Comparison of ENCODE assay signal across 12 cellular contexts in genomic region chr5:55850839-55851674, GRCh38. TPM values are rescaled to one million over a fixed set of nuclear protein-coding genes. Genes with fewer than 3 reads are reported as not detected.
DNase-seq lines count a peak whose midpoint lies in the region; ATAC-seq, FAIRE-seq and TF ChIP-seq lines count a peak whose summit lies in the region.
"Had no signal": no experiment of that assay in that cellular context is flagged by ENCODE, and none has a peak within 500 bp of the region (broad histone marks: within the 10 kb centered on the region; RNA-seq: fewer than 3 reads in every experiment).

Gene IL31RA, plus strand, starts transcription at chr5:55851357. Its CDS starts 214 bp downstream, at chr5:55851571.

- POLR2A ChIA-PET in BJ (lab: Charles Lee) (interaction anchor here (0.8 kb wide), 1 partner anchor 18 kb away, joined by 4 read pairs; no protein-coding TSS in a partner anchor), IMR-90 (lab: Charles Lee; ENCODE audit: unreplicated experiment) (interaction anchor here (0.6 kb wide), 1 partner anchor 1238 kb away, joined by 3 read pairs; no protein-coding TSS in a partner anchor)

- H4K20me1 ChIP-seq in IMR-90 (ENCODE audit: insufficient read depth, low read length) (no peaks in the 10 kb centered on the region), astrocyte (ENCODE audit: insufficient read depth, low read length) (no peaks in the 10 kb centered on the region), Karpas-422 (ENCODE audit: insufficient read depth, low read depth, low read length) (no peaks in the 10 kb centered on the region)

- intact Hi-C loops in IMR-90 (cut with micrococcal nuclease) = no loop called here
- intact Hi-C loops in Right ventricle myocardium superior (cut with DNase I) = no loop called here

- 0 out of 2 replicates have a peak within 1 kb of the TSS, but pooled peaks have one; percentile 7 for H3K56ac ChIP-seq in IMR-90 (ENCODE audit: extremely low read depth, insufficient read depth, low read length)

- no peaks in the 10 kb centered on the region; the same call in 1 of the 2 replicates for H3K9me1 ChIP-seq in IMR-90 (ENCODE audit: insufficient read depth, low read length)

- 52% methylated on average over 2 of the region's 10 CpGs; no CpG with 5 or more reads in 1 of the 2 experiments for WGBS in IMR-90 (ENCODE audit: extremely low coverage in 2 of 2, insufficient read length in 1 of 2), 2 experiments

- DNase-seq in BJ (ENCODE audit: low read depth) = peak; percentile 46
- DNase-seq in IMR-90 = peak; percentile 92
- DNase-seq in astrocyte (ENCODE audit: low read depth) = peak; percentile 87
- peak; percentile 23 for DNase-seq in myocyte (ENCODE audit: low read depth)
- no peak for DNase-seq in NCI-H2227 treated with DMSO at 0.1 percent for 48 hours (lab: John Stamatoyannopoulos, UW)
- no peak for DNase-seq in Right ventricle myocardium superior
- no peak for DNase-seq in Karpas-422
- DNase-seq: effector CD8-positive, alpha-beta T cell; stimulated activated CD4-positive, alpha-beta T cell treated with anti-CD3 and anti-CD28 coated beads, Interleukin-2, amount 100 ng/mL, for 24 hours had no signal

- H3K4me1 ChIP-seq in IMR-90 (ENCODE audit: control insufficient read depth, insufficient read depth, low read length) (peaks cover 9% of the 10 kb centered on the region), astrocyte (ENCODE audit: insufficient read depth, low read length) (peaks cover 19% of the 10 kb centered on the region), Karpas-422 (ENCODE audit: low read length) (no peaks in the 10 kb centered on the region)

- in situ Hi-C loops in IMR-90 (cut with MboI; ENCODE audit: low sequenced_read_pairs) = no loop called here

- no peaks in the 10 kb centered on the region for H3K36me3 ChIP-seq in BJ (ENCODE audit: control insufficient read depth, insufficient read depth, low read length)
- no peaks in the 10 kb centered on the region for H3K36me3 ChIP-seq in IMR-90 (ENCODE audit: control insufficient read depth, insufficient read depth, low read length)
- H3K36me3 ChIP-seq in astrocyte (ENCODE audit: insufficient read depth, low read length) = no peaks in the 10 kb centered on the region
- no peaks in the 10 kb centered on the region for H3K36me3 ChIP-seq in Karpas-422 (ENCODE audit: insufficient read depth, low read length)

- CTCF ChIA-PET in BJ (lab: Yijun Ruan, JAX) (interaction anchor here (0.7 kb wide), 1 partner anchor 38 kb away, joined by 3 read pairs; no protein-coding TSS in a partner anchor), IMR-90 (lab: Yijun Ruan, JAX) (no interaction called here)

- H2BK15ac ChIP-seq in IMR-90 (ENCODE audit: low read depth, low read length) = peak within 1 kb of the TSS; percentile 56

- no peaks in the 10 kb centered on the region for H3K36me3 Mint-ChIP-seq in astrocyte (ENCODE audit: low read depth, unreplicated experiment)
- H3K36me3 Mint-ChIP-seq: IgD-negative memory B cell had no signal

- no peak for TF ChIP-seq CTCF in BJ (IDR thresholded peaks at IDR 0.05; ENCODE audit: insufficient read depth, low read depth, low read length)
- TF ChIP-seq CTCF in IMR-90 (conservative IDR thresholded peaks at IDR 0.05; ENCODE audit: low read depth, low read length) = no peak
- TF ChIP-seq CTCF in astrocyte (IDR thresholded peaks at IDR 0.05; ENCODE audit: insufficient read depth, low read depth, low read length) = no peak

- peak within 1 kb of the TSS; percentile 89 for H3K27ac Mint-ChIP-seq in astrocyte (ENCODE audit: unreplicated experiment)
- H3K27ac Mint-ChIP-seq: IgD-negative memory B cell had no signal

- H3K4ac ChIP-seq in IMR-90 (ENCODE audit: low read depth, low read length) = peak within 1 kb of the TSS; percentile 88

- peak within 1 kb of the TSS; percentile 6 to 74; a peak in 2 of 4 replicates for H4K8ac ChIP-seq in IMR-90 (ENCODE audit: low read depth in 2 of 2, low read length in 2 of 2)

- H2AK5ac ChIP-seq in IMR-90 (ENCODE audit: low read depth, low read length) = peak within 1 kb of the TSS; percentile 27

- H3K79me1 ChIP-seq in IMR-90 (ENCODE audit: low read depth in 1 of 2, low read length in 2 of 2) = no peaks in the 10 kb centered on the region

- dilution Hi-C loops in IMR-90 (cut with HindIII; ENCODE audit: low sequenced_read_pairs, unreplicated experiment) = no loop called here

- H2BK120ac ChIP-seq in IMR-90 (ENCODE audit: low read depth, low read length) = peak within 1 kb of the TSS; percentile 91

- H3K27me3 Mint-ChIP-seq in astrocyte (ENCODE audit: low read depth, unreplicated experiment) = no peaks in the 10 kb centered on the region

- H3K14ac ChIP-seq in IMR-90 (replicated peaks; ENCODE audit: low read depth, low read length) = peak within 1 kb of the TSS; percentile 72

- H3K9me3 ChIP-seq in IMR-90 (ENCODE audit: control insufficient read depth, insufficient read depth, low read length) (no peaks in the 10 kb centered on the region), astrocyte (ENCODE audit: insufficient read depth, low read depth, low read length) (no peaks in the 10 kb centered on the region), Karpas-422 (ENCODE audit: low read length) (no peaks in the 10 kb centered on the region)

- peak within 1 kb of the TSS; percentile 62 for H4K5ac ChIP-seq in IMR-90 (ENCODE audit: low read depth, low read length)

- H3K9me2 ChIP-seq in Karpas-422 (replicated peaks; ENCODE audit: insufficient read depth, low read length) = no peaks in the 10 kb centered on the region

- no peak within 1 kb of the TSS for H3K9ac ChIP-seq in IMR-90 (ENCODE audit: low read depth, low read length)
- peak within 1 kb of the TSS; percentile 73 for H3K9ac ChIP-seq in astrocyte (ENCODE audit: low read length)
- H3K9ac ChIP-seq in Karpas-422 (ENCODE audit: low read length) = no peak within 1 kb of the TSS

- peak within 1 kb of the TSS; percentile 77; the same call in 1 of the 2 replicates for H3K23ac ChIP-seq in IMR-90 (ENCODE audit: low read depth, low read length)

- peak within 1 kb of the TSS; percentile 55 for H3K4me3 Mint-ChIP-seq in astrocyte (ENCODE audit: unreplicated experiment)
- H3K4me3 Mint-ChIP-seq: IgD-negative memory B cell had no signal

- H3K9me3 Mint-ChIP-seq in astrocyte (ENCODE audit: unreplicated experiment) = no peaks in the 10 kb centered on the region

- H3K4me2 ChIP-seq in IMR-90 (ENCODE audit: low read depth, low read length) (peak within 1 kb of the TSS; percentile 74), astrocyte (ENCODE audit: low read length) (peak within 1 kb of the TSS; percentile 87), Karpas-422 (ENCODE audit: low read depth, low read length, poor library complexity, severe bottlenecking) (no peak within 1 kb of the TSS)

- peak within 1 kb of the TSS; percentile 56; the same call in 1 of the 2 replicates for H4K91ac ChIP-seq in IMR-90 (ENCODE audit: insufficient read depth, low read depth, low read length)

- no peaks in the 10 kb centered on the region for H3K79me2 ChIP-seq in astrocyte (ENCODE audit: insufficient read depth, low read length)
- H3K79me2 ChIP-seq in Karpas-422 (ENCODE audit: low read length) = no peaks in the 10 kb centered on the region

- H2AK9ac ChIP-seq in IMR-90 (replicated peaks; ENCODE audit: low read depth, low read length, poor library complexity) = no peak within 1 kb of the TSS

- H2BK20ac ChIP-seq in IMR-90 (ENCODE audit: low read depth, low read length) = peak within 1 kb of the TSS; percentile 95

- H3K4me1 Mint-ChIP-seq in astrocyte (ENCODE audit: low read depth, unreplicated experiment) = peaks cover 32% of the 10 kb centered on the region
- H3K4me1 Mint-ChIP-seq: IgD-negative memory B cell had no signal

- peak within 1 kb of the TSS; percentile 89 for H3K18ac ChIP-seq in IMR-90 (ENCODE audit: low read depth, low read length)

- H2AFZ ChIP-seq in IMR-90 (replicated peaks; ENCODE audit: low read length, poor library complexity) (no peak within 1 kb of the TSS), astrocyte (ENCODE audit: low read depth, low read length) (peak within 1 kb of the TSS; percentile 39), Karpas-422 (ENCODE audit: low read length) (no peak within 1 kb of the TSS)

- no TSS peak for BruUV-seq in IMR-90 (replicated peaks; lab: Mats Ljungman, UMichigan)

- H3K27ac ChIP-seq in IMR-90 (ENCODE audit: insufficient read depth, low read length) (peak within 1 kb of the TSS; percentile 34), astrocyte (ENCODE audit: low read depth, low read length) (peak within 1 kb of the TSS; percentile 71), Karpas-422 (ENCODE audit: low read length) (no peak within 1 kb of the TSS)

- no peak for TF ChIP-seq POLR2A in IMR-90 (IDR thresholded peaks at IDR 0.05; ENCODE audit: low read depth, low read length)

- H3K4me3 ChIP-seq in BJ (ENCODE audit: low read depth, low read length) (no peak within 1 kb of the TSS), IMR-90 (ENCODE audit: insufficient read depth, low read depth, low read length) (no peak within 1 kb of the TSS), astrocyte (ENCODE audit: insufficient read depth, low read depth, low read length) (peak within 1 kb of the TSS; percentile 61), Karpas-422 (ENCODE audit: low read length) (no peak within 1 kb of the TSS)
- H3K4me3 ChIP-seq: lung had no signal

- FAIRE-seq in astrocyte (lab: Jason Lieb, UNC) = peak; percentile 98

- peak; percentile 92 for ATAC-seq in IMR-90 (ENCODE audit: low read depth)
- ATAC-seq in GM19463 (IDR thresholded peaks at IDR 0.05; ENCODE audit: unreplicated experiment) = no peak
- ATAC-seq in Right ventricle myocardium superior (ENCODE audit: poor library complexity) = no peak

- peak within 1 kb of the TSS; percentile 62 for H2BK5ac ChIP-seq in IMR-90 (ENCODE audit: low read depth, low read length, poor library complexity, severe bottlenecking)

- no peak for TF ChIP-seq RAD21 in IMR-90 (IDR thresholded peaks at IDR 0.05; ENCODE audit: low read length)

- H3K27me3 ChIP-seq in BJ (ENCODE audit: control insufficient read depth, insufficient read depth, low read length) (no peaks in the 10 kb centered on the region), IMR-90 (ENCODE audit: control insufficient read depth, insufficient read depth, low read length) (no peaks in the 10 kb centered on the region), astrocyte (ENCODE audit: insufficient read depth, low read length) (no peaks in the 10 kb centered on the region), Karpas-422 (ENCODE audit: low read length) (no peaks in the 10 kb centered on the region)

TF ChIP-seq in IMR-90, 13 proteins besides CTCF, POLR2A, EP300 and RAD21 (continues in another document):
- TF ChIP-seq CEBPB (IDR thresholded peaks at IDR 0.05; ENCODE audit: low read depth, low read length) (peak; percentile 91), FOS (IDR thresholded peaks at IDR 0.05; ENCODE audit: low read depth, low read length) (peak; percentile 97)

RNA-seq across cellular contexts. Expression of gene IL31RA, which starts in this region (rescaled TPM):
- polyA plus RNA-seq in BJ (2011; rRNA removed) (0.07 TPM in 1 of 2 replicates, not detected in the other), IMR-90 (2012; rRNA removed) (0.34 and 0.39 TPM in 2 replicates)
- not detected in 2 replicates for polyA minus RNA-seq in BJ (2011; rRNA and poly(A)+ RNA removed)
- total RNA-seq in IMR-90 (2012; rRNA removed) (0.56 and 0.90 TPM in 2 replicates), astrocyte (4.7 and 5.7 TPM in 2 replicates), myocyte (0.16 TPM in 1 of 2 replicates, not detected in the other), Right ventricle myocardium superior (not detected)
- polyA plus RNA-seq in IMR-90 (2012; cell fraction: cytosol; rRNA removed) = 0.10 and 0.13 TPM in 2 replicates
- 0.07 and 0.80 TPM in 2 replicates for polyA plus RNA-seq in IMR-90 (2012; cell fraction: nucleus; rRNA removed; ENCODE audit: low replicate concordance)
- polyA plus RNA-seq in myocyte (2012) = 0.14 TPM
- not detected in 2 replicates for total RNA-seq in Karpas-422 (2014; rRNA removed; shearing (Covaris generic); ENCODE audit: low replicate concordance)
- polyA plus RNA-seq: IgD-negative memory B cell had no signal

Comparison
In these comparisons a context has a peak if more than half of its experiments do, and no peak if none do; other contexts are left out.
1. Peak in DNase-seq in BJ; RNA of the gene not detected or under 1 TPM.
2. Peak in DNase-seq, ATAC-seq, H3K27ac ChIP-seq and H3K4me2 ChIP-seq in IMR-90; RNA of the gene not detected or under 1 TPM.
3. Peak in DNase-seq in myocyte; RNA of the gene not detected or under 1 TPM.